ENCODE assay signal across 8 cellular contexts in the genomic region with DNA sequence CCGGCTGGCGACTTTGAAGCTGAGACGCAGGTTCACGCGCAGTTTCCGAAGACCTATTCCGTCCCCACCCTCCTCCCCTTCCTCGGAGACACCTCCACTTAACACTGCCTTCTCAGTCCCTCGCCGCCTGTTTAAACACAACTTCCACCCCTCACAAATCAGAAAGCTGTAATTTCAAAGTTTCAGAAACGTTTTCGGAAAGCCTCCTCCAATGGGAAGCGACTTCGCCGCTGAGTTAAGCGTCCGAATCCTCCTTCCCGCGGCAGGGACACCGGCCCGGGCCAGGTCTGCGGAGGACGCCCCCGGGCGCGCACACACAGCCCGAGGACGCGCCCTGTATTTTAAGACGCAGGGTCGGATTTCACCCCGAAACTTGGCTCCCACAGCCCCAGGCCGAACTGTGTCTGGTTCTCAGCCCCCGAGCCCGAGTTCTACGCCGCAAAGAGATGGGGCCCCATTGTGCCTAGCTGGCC. TPM values are rescaled to one million over a fixed set of nuclear protein-coding genes. Genes with fewer than 3 reads are reported as not detected.
DNase-seq lines count a peak whose midpoint lies in the region; ATAC-seq, FAIRE-seq and TF ChIP-seq lines count a peak whose summit lies in the region.

No MANE protein-coding gene starts in this region.

- H3K4me3 ChIP-seq in endothelial cell of umbilical vein (replicated peaks in 1 of 3; ENCODE audit: insufficient read depth in 1 of 3, low read depth in 1 of 3, low read length in 3 of 3) (no peak overlapping the region), thyroid gland (replicated peaks in 1 of 3) (peak overlapping the region in 2 of 3 donors; percentile 50 to 63)
- peak overlapping the region; percentile 61 for H3K4me3 ChIP-seq in naive thymus-derived CD4-positive, alpha-beta T cell (ENCODE audit: low read length)

- dilution Hi-C loops in endothelial cell of umbilical vein (cut with MboI; ENCODE audit: extremely low pct_ligation_motif_present, low sequenced_read_pairs), result no loop called here

- H3K27me3 Mint-ChIP-seq in T-helper 2 cell treated with Interferon-gamma antibody and Interleukin-4, amounts not matched to agents 5 μg/mL and 100 μg/mL, for 36 hours (ENCODE audit: low read depth), result peaks cover 60% of the 10 kb centered on the region
- peaks cover 33 to 60% (median 44%) of the 10 kb centered on the region in 5 donors for H3K27me3 Mint-ChIP-seq in naive thymus-derived CD4-positive, alpha-beta T cell

- no peaks in the 10 kb centered on the region for H3K9me3 Mint-ChIP-seq in T-helper 2 cell treated with Interferon-gamma antibody and Interleukin-4, amounts not matched to agents 5 μg/mL and 100 μg/mL, for 36 hours
- H3K9me3 Mint-ChIP-seq in naive thymus-derived CD4-positive, alpha-beta T cell, result peaks cover 0 to 5% (median 0%) of the 10 kb centered on the region in 11 donors

- no peaks in the 10 kb centered on the region for H3K36me3 Mint-ChIP-seq in T-helper 2 cell treated with Interferon-gamma antibody and Interleukin-4, amounts not matched to agents 5 μg/mL and 100 μg/mL, for 36 hours (ENCODE audit: low read depth)
- H3K36me3 Mint-ChIP-seq in naive thymus-derived CD4-positive, alpha-beta T cell, result peaks cover 0 to 5% (median 4%) of the 10 kb centered on the region in 5 donors

- BruUV-seq in endothelial cell of umbilical vein (replicated peaks; lab: Mats Ljungman, UMichigan), result no TSS peak

- WGBS in thyroid gland, 2 donors, result 0 to 1% methylated on average over 14 to 19 of the region's 37 CpGs

- TF ChIP-seq CTCF in endothelial cell of umbilical vein (IDR thresholded peaks at IDR 0.05; ENCODE audit: extremely low read depth in 1 of 2, insufficient read depth in 1 of 2, low read depth in 1 of 2, low read length in 2 of 2) (no peak), thyroid gland (IDR thresholded peaks at IDR 0.05) (no peak)

- H3K9ac ChIP-seq in endothelial cell of umbilical vein (replicated peaks; ENCODE audit: extremely low read depth, insufficient read depth, low read length), result no peak overlapping the region

- intact Hi-C loops in endothelial cell of umbilical vein (cut with micrococcal nuclease) (no loop called here), thyroid gland (cut with DNase I) (no loop called here)
- intact Hi-C loops in naive thymus-derived CD4-positive, alpha-beta T cell (cut with micrococcal nuclease), result loop anchor here in 1 of 2 donors (2.0 to 5.0 kb wide), 3 partner anchors 504 to 621 kb away; a partner anchor contains a TSS

- H3K27me3 ChIP-seq in endothelial cell of umbilical vein (ENCODE audit: control insufficient read depth in 2 of 2, insufficient read depth in 2 of 2, low read length in 2 of 2) (peaks cover 15 to 30% of the 10 kb centered on the region in 2 experiments), thyroid gland (no peaks in the 10 kb centered on the region)
- H3K27me3 ChIP-seq in naive thymus-derived CD4-positive, alpha-beta T cell (ENCODE audit: control insufficient read depth in 2 of 2, insufficient read depth in 2 of 2, low read length in 2 of 2), result no peaks in the 10 kb centered on the region

- no peak overlapping the region for H3K4me2 ChIP-seq in endothelial cell of umbilical vein (ENCODE audit: insufficient read depth, low read length)

- H3K9me3 ChIP-seq in endothelial cell of umbilical vein (replicated peaks; ENCODE audit: control insufficient read depth, insufficient read depth, low read length) (no peaks in the 10 kb centered on the region), thyroid gland (no peaks in the 10 kb centered on the region)
- H3K9me3 ChIP-seq in naive thymus-derived CD4-positive, alpha-beta T cell (ENCODE audit: control insufficient read depth in 2 of 3, low read length in 3 of 3), result no peaks in the 10 kb centered on the region

- H3K27ac Mint-ChIP-seq in T-helper 2 cell treated with Interferon-gamma antibody and Interleukin-4, amounts not matched to agents 5 μg/mL and 100 μg/mL, for 36 hours, result no peak overlapping the region
- H3K27ac Mint-ChIP-seq in naive thymus-derived CD4-positive, alpha-beta T cell, result peak overlapping the region in 7 of 9 donors; percentile 41 to 91 (median 81)

- TF ChIP-seq POLR2A in endothelial cell of umbilical vein (IDR thresholded peaks at IDR 0.05; ENCODE audit: low read depth, low read length) (no peak), thyroid gland (IDR thresholded peaks at IDR 0.05) (no peak)

- H3K36me3 ChIP-seq in endothelial cell of umbilical vein (ENCODE audit: control insufficient read depth in 2 of 2, extremely low read depth in 1 of 2, insufficient read depth in 2 of 2, low read length in 2 of 2), result no peaks in the 10 kb centered on the region
- H3K36me3 ChIP-seq in naive thymus-derived CD4-positive, alpha-beta T cell (ENCODE audit: control insufficient read depth in 2 of 3, insufficient read depth in 3 of 3, low read length in 3 of 3), result no peaks in the 10 kb centered on the region
- H3K36me3 ChIP-seq in thyroid gland, result no peaks in the 10 kb centered on the region

- H3K4me1 ChIP-seq in endothelial cell of umbilical vein (ENCODE audit: control insufficient read depth, extremely low read depth, insufficient read depth, low read length) (no peaks in the 10 kb centered on the region), thyroid gland (peaks cover 0 to 7% of the 10 kb centered on the region in 2 donors)
- H3K4me1 ChIP-seq in naive thymus-derived CD4-positive, alpha-beta T cell (ENCODE audit: control insufficient read depth in 2 of 2, insufficient read depth in 2 of 2, low read length in 2 of 2), result no peaks in the 10 kb centered on the region

- CTCF ChIA-PET in endothelial cell of umbilical vein (lab: Charles Lee), result no interaction called here
- CTCF ChIA-PET in naive thymus-derived CD4-positive, alpha-beta T cell (lab: Charles Lee), result interaction anchor here (0.6 kb wide), 1 partner anchor 507 kb away, joined by 3 read pairs; no protein-coding TSS in a partner anchor

- POLR2A ChIA-PET in endothelial cell of umbilical vein (lab: Charles Lee), result no interaction called here
- POLR2A ChIA-PET in naive thymus-derived CD4-positive, alpha-beta T cell (lab: Charles Lee), result interaction anchor here (0.7 to 1.1 kb wide), 2 partner anchors 607 to 672 kb away, joined by 3 to 4 read pairs; a partner anchor contains a TSS

- DNase-seq in Ammon's horn (ENCODE audit: low spot score), result peak; percentile 31
- peak; percentile 7 for DNase-seq in T-helper 2 cell treated with Interferon-gamma antibody and Interleukin-4, amounts not matched to agents 5 μg/mL and 100 μg/mL, for 36 hours (ENCODE audit: low spot score)
- no peak for DNase-seq in endothelial cell of umbilical vein (ENCODE audit: low read depth, low spot score)
- DNase-seq in naive thymus-derived CD4-positive, alpha-beta T cell, result peak in 8 of 9 donors; percentile 17 to 64 (median 45)
- peak; percentile 33 to 50 for DNase-seq in thyroid gland
- no peak for DNase-seq in SIG-M5 (lab: John Stamatoyannopoulos, UW)

- peaks cover 12% of the 10 kb centered on the region for H3K4me1 Mint-ChIP-seq in T-helper 2 cell treated with Interferon-gamma antibody and Interleukin-4, amounts not matched to agents 5 μg/mL and 100 μg/mL, for 36 hours (ENCODE audit: low read depth)
- peaks cover 8 to 26% (median 15%) of the 10 kb centered on the region in 7 donors for H3K4me1 Mint-ChIP-seq in naive thymus-derived CD4-positive, alpha-beta T cell

- H3K27ac ChIP-seq in endothelial cell of umbilical vein (ENCODE audit: insufficient read depth, low read depth, low read length), result no peak overlapping the region
- peak overlapping the region; percentile 55 for H3K27ac ChIP-seq in naive thymus-derived CD4-positive, alpha-beta T cell (ENCODE audit: low read depth, low read length)
- peak overlapping the region in 2 of 3 donors; percentile 15 to 77 for H3K27ac ChIP-seq in thyroid gland

- ATAC-seq in GM21526 (IDR thresholded peaks at IDR 0.05; ENCODE audit: low FRiP score, unreplicated experiment) (peak; percentile 53), HG03457 (IDR thresholded peaks at IDR 0.05; ENCODE audit: unreplicated experiment) (no peak)
- ATAC-seq in naive thymus-derived CD4-positive, alpha-beta T cell, result peak; percentile 48

- no peak for FAIRE-seq in endothelial cell of umbilical vein (lab: Jason Lieb, UNC)

- no peaks in the 10 kb centered on the region for H3K79me2 ChIP-seq in endothelial cell of umbilical vein (ENCODE audit: control insufficient read depth, insufficient read depth, low read length)

- no peaks in the 10 kb centered on the region for H4K20me1 ChIP-seq in endothelial cell of umbilical vein (replicated peaks; ENCODE audit: control insufficient read depth, extremely low read depth, insufficient read depth, low read length)

- H3K9me1 ChIP-seq in endothelial cell of umbilical vein (replicated peaks; ENCODE audit: control insufficient read depth, extremely low read depth, insufficient read depth, low read length), result no peaks in the 10 kb centered on the region

- H3K4me3 Mint-ChIP-seq in T-helper 2 cell treated with Interferon-gamma antibody and Interleukin-4, amounts not matched to agents 5 μg/mL and 100 μg/mL, for 36 hours, result peak overlapping the region; percentile 85
- H3K4me3 Mint-ChIP-seq in naive thymus-derived CD4-positive, alpha-beta T cell, result peak overlapping the region; percentile 82 to 94 (median 92)

- no peak overlapping the region for H2AFZ ChIP-seq in endothelial cell of umbilical vein (ENCODE audit: low read depth, low read length)

TF ChIP-seq in endothelial cell of umbilical vein, 7 proteins besides CTCF, POLR2A, EP300 and RAD21:
- TF ChIP-seq EZH2 (IDR thresholded peaks at IDR 0.05; ENCODE audit: borderline replicate concordance, low read depth, low read length, severe bottlenecking) (peak; percentile 61), GATA2 (IDR thresholded peaks at IDR 0.05; ENCODE audit: insufficient read depth, insufficient read length, low read depth, low read length) (no peak)

RNA-seq across cellular contexts. Expression of a gene that starts 0.6 kb away (rescaled TPM):
- total RNA-seq in endothelial cell of umbilical vein, result not detected in 2 replicates
- 0.04 TPM in 1 of 2 replicates, not detected in the other for polyA plus RNA-seq in endothelial cell of umbilical vein
- polyA plus RNA-seq in endothelial cell of umbilical vein (2011; cell fraction: cytosol; rRNA removed), result not detected in 2 replicates
- not detected in 2 replicates for polyA plus RNA-seq in endothelial cell of umbilical vein (2011; cell fraction: nucleus; rRNA removed)
- not detected in 2 replicates for polyA plus RNA-seq in endothelial cell of umbilical vein (2012)
- polyA minus RNA-seq in endothelial cell of umbilical vein, result not detected in 2 replicates
- polyA minus RNA-seq in endothelial cell of umbilical vein (2011; cell fraction: cytosol; rRNA and poly(A)+ RNA removed), result not detected
- polyA minus RNA-seq in endothelial cell of umbilical vein (2011; cell fraction: nucleus; rRNA and poly(A)+ RNA removed), result not detected in 2 replicates
- total RNA-seq in naive thymus-derived CD4-positive, alpha-beta T cell, result 1 to 10 TPM in 3 of 5 experiments, under 1 TPM in 1, not detected in 1; 0.12 to 2.5 (median 1.8) TPM
- polyA plus RNA-seq in naive thymus-derived CD4-positive, alpha-beta T cell, result 1 to 10 TPM in 1 of 2 donors, under 1 TPM in 1; 0.41 to 1.2 TPM
- 10 to 100 TPM in 3 of 4 donors, 1 to 10 TPM in 1; 1.4 to 29.2 (median 21.0) TPM for total RNA-seq in thyroid gland

Comparison
In these comparisons a context has a peak if more than half of its experiments do, and no peak if none do; other contexts are left out.
1. DNase-seq: peak in Ammon's horn (single experiment), T-helper 2 cell treated with Interferon-gamma antibody and Interleukin-4, amounts not matched to agents 5 μg/mL and 100 μg/mL, for 36 hours (single experiment), naive thymus-derived CD4-positive, alpha-beta T cell (8 of 9) and thyroid gland (2 of 2); none in endothelial cell of umbilical vein (single experiment) and SIG-M5 (single experiment).
2. H3K4me3 ChIP-seq: peak in naive thymus-derived CD4-positive, alpha-beta T cell (single experiment) and thyroid gland (2 of 3); none in endothelial cell of umbilical vein (0 of 3).